Comparison of ENCODE assay signal across 18 cellular contexts in the genomic region with DNA sequence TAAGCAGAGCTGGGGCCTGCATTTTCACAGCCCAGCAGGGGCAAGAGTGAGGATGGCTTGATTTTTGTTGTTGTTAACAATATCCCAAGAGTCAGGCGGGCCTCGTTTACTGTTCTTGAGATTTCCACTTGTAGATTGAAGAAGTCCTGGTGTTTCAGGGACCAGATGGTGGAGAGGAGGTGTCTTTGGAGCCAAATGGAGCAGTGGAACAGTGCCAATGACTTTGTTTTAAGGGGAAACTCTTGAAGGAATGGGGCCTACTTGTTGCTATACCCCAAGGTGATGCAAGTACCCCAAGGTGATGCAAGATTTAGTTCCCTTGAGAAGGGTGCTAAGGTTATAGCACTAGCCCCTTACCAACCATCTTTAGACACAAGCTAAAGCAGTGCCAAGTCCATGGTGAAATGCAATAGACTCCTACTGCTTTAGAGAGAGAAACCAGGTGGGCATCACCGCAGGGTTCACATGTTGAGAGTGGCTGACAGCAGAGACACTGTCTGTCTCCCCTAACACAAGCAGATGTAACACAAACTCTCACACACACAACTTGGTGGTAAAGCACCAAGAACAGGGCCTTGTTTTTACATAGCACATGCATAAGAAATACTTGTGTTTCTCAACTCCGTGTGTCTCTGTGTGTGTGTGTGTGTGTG.
"Had no signal": no experiment of that assay in that cellular context is flagged by ENCODE, and none has a peak within 500 bp of the region (broad histone marks: within the 10 kb centered on the region; RNA-seq: fewer than 3 reads in every experiment).

No MANE protein-coding gene starts in this region.

- FAIRE-seq: keratinocyte, urothelium cell line had no signal

- H3K27ac ChIP-seq: colonic mucosa, esophagus squamous epithelium, gastroesophageal sphincter, left ventricle myocardium inferior, lower lobe of right lung, sigmoid colon, skin epidermis had no signal

- DNase-seq: colonic mucosa; dermis blood vessel endothelial cell; esophagus squamous epithelium; foreskin fibroblast; glutamatergic neuron; left ventricle myocardium inferior; lower lobe of right lung; midbrain; naive B cell; sigmoid colon; stimulated activated CD4-positive, alpha-beta T cell treated with anti-CD3 and anti-CD28 coated beads, Interleukin-2, amount 100 ng/mL, for 24 hours; stimulated activated CD4-positive, alpha-beta T cell treated with anti-CD3 and anti-CD28 coated beads, Interleukin-4, amount 100 ng/mL, for 4 hours; stimulated activated naive B cell treated with anti-CD40 and anti-IgM and Interleukin-4, amounts not matched to agents 10 μg/mL and 1 μg/mL and 100 μg/mL, for 72 hours; stimulated activated naive CD8-positive, alpha-beta T cell treated with anti-CD3 and anti-CD28 coated beads, Interleukin-15, amount 100 ng/mL, for 72 hours had no signal

- H3K27me3 ChIP-seq: colonic mucosa, esophagus squamous epithelium, gastroesophageal sphincter, sigmoid colon had no signal

- H3K4me3 ChIP-seq: colonic mucosa, esophagus squamous epithelium, gastroesophageal sphincter, left ventricle myocardium inferior, lower lobe of right lung, sigmoid colon, skin epidermis had no signal

- H3K9me3 ChIP-seq: colonic mucosa, esophagus squamous epithelium, gastroesophageal sphincter, left ventricle myocardium inferior, lower lobe of right lung, sigmoid colon had no signal

- ATAC-seq: gastroesophageal sphincter; lower lobe of right lung; stimulated activated naive B cell treated with anti-CD40 and anti-IgM and Interleukin-4, amounts not matched to agents 10 μg/mL and 1 μg/mL and 100 μg/mL, for 72 hours; stimulated activated naive CD8-positive, alpha-beta T cell treated with anti-CD3 and anti-CD28 coated beads, Interleukin-15, amount 100 ng/mL, for 72 hours had no signal
